ENCODE assay signal across 18 cellular contexts in the genomic region with DNA sequence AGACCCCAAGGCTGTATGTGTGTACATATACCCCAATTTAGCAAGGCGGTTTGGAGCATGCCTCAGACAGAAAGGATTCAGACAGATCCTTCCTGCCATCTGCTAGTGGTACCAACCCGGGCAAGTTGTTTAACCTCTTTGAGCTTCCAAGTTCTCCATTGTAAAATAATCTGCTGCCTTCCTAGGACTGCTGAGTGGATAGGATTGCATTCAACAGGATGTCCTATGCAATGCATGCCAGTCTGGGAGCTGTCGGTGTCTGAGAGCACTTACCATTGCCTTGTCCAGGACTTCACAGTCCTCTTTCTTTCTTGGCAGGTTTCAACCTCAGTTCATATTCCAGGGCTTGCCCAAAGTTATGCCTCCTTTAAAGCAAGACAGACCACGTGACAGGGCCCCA. TPM values are rescaled to one million over a fixed set of nuclear protein-coding genes. Genes with fewer than 3 reads are reported as not detected.
A peak's percentile ranks its signal among the peaks of the same experiment; 100 is the strongest.
DNase-seq lines count a peak whose midpoint lies in the region; ATAC-seq, FAIRE-seq and TF ChIP-seq lines count a peak whose summit lies in the region.
"Had no signal": no experiment of that assay in that cellular context is flagged by ENCODE, and none has a peak within 500 bp of the region (broad histone marks: within the 10 kb centered on the region; RNA-seq: fewer than 3 reads in every experiment).

No MANE protein-coding gene starts in this region.

- POLR2A ChIA-PET in K562 (lab: Yijun Ruan, JAX), result no interaction called here

- TF ChIP-seq CTCF in GM23338 (conservative IDR thresholded peaks at IDR 0.05; ENCODE audit: low read depth in 2 of 2), result no peak
- no peak for TF ChIP-seq CTCF in K562 (IDR thresholded peaks at IDR 0.05 in 2 of 3, conservative IDR thresholded peaks at IDR 0.05 in 1 of 3; ENCODE audit: insufficient read depth in 2 of 3, low read depth in 1 of 3, low read length in 3 of 3)
- no peak for TF ChIP-seq CTCF in heart right ventricle (IDR thresholded peaks at IDR 0.05)

- peaks cover 54% of the 10 kb centered on the region for H3K27me3 ChIP-seq in GM23338 (ENCODE audit: insufficient read depth)
- peaks cover 3 to 9% of the 10 kb centered on the region in 2 experiments; a peak in 2 of 5 replicates for H3K27me3 ChIP-seq in K562 (ENCODE audit: control insufficient read depth in 2 of 2, insufficient read depth in 2 of 2, low read length in 2 of 2)
- H3K27me3 ChIP-seq in heart right ventricle, result peaks cover 0 to 48% (median 0%) of the 10 kb centered on the region in 7 donors
- H3K27me3 ChIP-seq: ovary had no signal

- no TSS peak for BruUV-seq in K562 (replicated peaks; lab: Mats Ljungman, UMichigan)

- H3K9me3 Mint-ChIP-seq in GM23338, result peaks cover 5% of the 10 kb centered on the region; the same call in 2 of the 3 replicates
- H3K9me3 Mint-ChIP-seq: central memory CD8-positive, alpha-beta T cell; IgD-negative memory B cell; stimulated activated effector memory CD8-positive, alpha-beta T cell treated with anti-CD3 and anti-CD28 coated beads, Interleukin-12 subunit alpha, Interleukin-12 subunit beta, amount 100 ng/mL, for 72 hours had no signal

- H4K20me1 ChIP-seq in GM23338 (replicated peaks; ENCODE audit: insufficient read depth) (no peaks in the 10 kb centered on the region), K562 (replicated peaks; ENCODE audit: control insufficient read depth, insufficient read depth, low read length) (no peaks in the 10 kb centered on the region)

- no peak for TF ChIP-seq RAD21 in K562 (CRISPR knock-in tag; conservative IDR thresholded peaks at IDR 0.05 in 1 of 2, IDR thresholded peaks at IDR 0.05 in 1 of 2)

- no peaks in the 10 kb centered on the region for H3K79me2 ChIP-seq in GM23338 (replicated peaks; ENCODE audit: insufficient read depth)
- H3K79me2 ChIP-seq in K562 (ENCODE audit: control insufficient read depth, insufficient read depth, low read length), result no peaks in the 10 kb centered on the region

- peaks cover 20% of the 10 kb centered on the region for H3K4me1 Mint-ChIP-seq in GM23338
- H3K4me1 Mint-ChIP-seq: central memory CD8-positive, alpha-beta T cell; IgD-negative memory B cell had no signal

- peaks cover 5% of the 10 kb centered on the region; the same call in 1 of the 3 replicates for H3K36me3 Mint-ChIP-seq in GM23338 (ENCODE audit: low read depth)
- H3K36me3 Mint-ChIP-seq: IgD-negative memory B cell; stimulated activated effector memory CD8-positive, alpha-beta T cell treated with anti-CD3 and anti-CD28 coated beads, Interleukin-12 subunit alpha, Interleukin-12 subunit beta, amount 100 ng/mL, for 72 hours had no signal

- CTCF ChIA-PET in K562 (lab: Yijun Ruan, JAX; ENCODE audit: low intra/inter-chr PET ratio), result no interaction called here

- no peak overlapping the region for H3K9ac ChIP-seq in K562 (ENCODE audit: insufficient read depth in 1 of 2, low read depth in 2 of 2, low read length in 2 of 2)

- no peak overlapping the region for H2AFZ ChIP-seq in GM23338
- H2AFZ ChIP-seq in K562 (ENCODE audit: low read depth, low read length), result no peak overlapping the region

- H3K4me2 ChIP-seq in GM23338, result peak overlapping the region; percentile 95
- no peak overlapping the region for H3K4me2 ChIP-seq in K562 (ENCODE audit: insufficient read depth, low read length)

- TF ChIP-seq POLR2A in K562 (conservative IDR thresholded peaks at IDR 0.05), result no peak

- H3K27ac ChIP-seq in GM23338 (ENCODE audit: low read depth), result no peak overlapping the region
- no peak overlapping the region for H3K27ac ChIP-seq in K562 (ENCODE audit: extremely low read depth, low read depth, low read length)
- peak overlapping the region; percentile 3 to 97 (median 92) for H3K27ac ChIP-seq in heart right ventricle
- H3K27ac ChIP-seq: C4-2B had no signal

- H3K4me1 ChIP-seq in GM23338 (ENCODE audit: insufficient read depth) (peaks cover 27% of the 10 kb centered on the region), K562 (replicated peaks in 1 of 2; ENCODE audit: control insufficient read depth in 2 of 2, insufficient read depth in 2 of 2, low read length in 2 of 2) (no peaks in the 10 kb centered on the region), heart right ventricle (peaks cover 6 to 71% (median 53%) of the 10 kb centered on the region in 9 donors)

- H3K27ac Mint-ChIP-seq in GM23338, result no peak overlapping the region
- H3K27ac Mint-ChIP-seq: IgD-negative memory B cell; stimulated activated effector memory CD8-positive, alpha-beta T cell treated with anti-CD3 and anti-CD28 coated beads, Interleukin-12 subunit alpha, Interleukin-12 subunit beta, amount 100 ng/mL, for 72 hours had no signal

- H3K9me3 ChIP-seq in K562 (replicated peaks; ENCODE audit: control insufficient read depth, insufficient read depth, low read depth, low read length) (no peaks in the 10 kb centered on the region), heart right ventricle (no peaks in the 10 kb centered on the region)
- H3K9me3 ChIP-seq: ovary had no signal

- intact Hi-C loops in K562 (cut with micrococcal nuclease) (no loop called here), heart right ventricle (cut with DNase I) (loop anchor here in 4 of 10 donors (5.0 to 10.0 kb wide), 3 partner anchors 109 to 816 kb away; no protein-coding TSS in a partner anchor)

- H3K27me3 Mint-ChIP-seq in GM23338 (ENCODE audit: insufficient read depth, low read depth, poor library complexity), result peaks cover 37% of the 10 kb centered on the region

- H3K4me3 Mint-ChIP-seq in GM23338, result no peak overlapping the region
- H3K4me3 Mint-ChIP-seq: central memory CD8-positive, alpha-beta T cell; IgD-negative memory B cell had no signal

- no peak for TF ChIP-seq EP300 in K562 (IDR thresholded peaks at IDR 0.05; ENCODE audit: low read length)

- FAIRE-seq in K562 (lab: Jason Lieb, UNC), result no peak
- FAIRE-seq: G401.6 had no signal

- ATAC-seq in GM23338 (no peak), K562 (no peak), heart right ventricle (peak in 4 of 8 donors; percentile 15 to 18 (median 16))

- WGBS in K562 (ENCODE audit: insufficient coverage, low coverage, missing lambda C conversion rate), result 3% methylated on average over 4 of the region's 4 CpGs
- WGBS in heart right ventricle, 2 donors, result 35 to 40% methylated on average over 4 of the region's 4 CpGs

- no peaks in the 10 kb centered on the region for H3K9me2 ChIP-seq in GM23338 (ENCODE audit: insufficient read depth)

- H3K9me1 ChIP-seq in K562 (ENCODE audit: control insufficient read depth, insufficient read depth, low read length), result no peaks in the 10 kb centered on the region

- no peaks in the 10 kb centered on the region for H3F3A ChIP-seq in GM23338 (replicated peaks; ENCODE audit: low read depth)

- in situ Hi-C loops in K562 (cut with MboI), result loop anchor here (10.0 kb wide), 1 partner anchor 354 kb away; no protein-coding TSS in a partner anchor

- peak overlapping the region; percentile 78; the same call in 1 of the 2 replicates for H3K4me3 ChIP-seq in GM23338
- no peak overlapping the region for H3K4me3 ChIP-seq in K562
- H3K4me3 ChIP-seq in heart right ventricle, result peak overlapping the region in 9 of 10 donors; percentile 66 to 91 (median 83)
- H3K4me3 ChIP-seq in skeletal muscle cell (ENCODE audit: low read depth, low read length), result peak overlapping the region; percentile 74

- H3K36me3 ChIP-seq in GM23338 (ENCODE audit: insufficient read depth) (no peaks in the 10 kb centered on the region), K562 (ENCODE audit: control insufficient read depth, insufficient read depth, low read length) (no peaks in the 10 kb centered on the region), heart right ventricle (no peaks in the 10 kb centered on the region)
- H3K36me3 ChIP-seq: ovary had no signal

- DNase-seq in GM23338 (ENCODE audit: low spot score), result no peak
- no peak for DNase-seq in K562 (ENCODE audit: extremely low read depth in 1 of 4, low spot score in 3 of 4)
- no peak for DNase-seq in heart right ventricle
- no peak for DNase-seq in skeletal muscle cell (ENCODE audit: low read depth)
- DNase-seq in 8988T, result no peak
- no peak for DNase-seq in inferior parietal cortex (ENCODE audit: extremely low spot score)
- no peak for DNase-seq in central memory CD4-positive, alpha-beta T cell
- no peak for DNase-seq in OCI-M1 (lab: John Stamatoyannopoulos, UW)
- DNase-seq: activated CD4-positive, alpha-beta T cell treated with anti-CD3 and anti-CD28 coated beads, Interleukin-2, amount 50 U/mL, for 4 hours; activated effector memory CD4-positive, alpha-beta T cell treated with anti-CD3 and anti-CD28 coated beads, Interleukin-2, amount 50 U/mL, for 16 hours; kidney glomerular epithelial cell; NCI-H1694 treated with DMSO at 0.1 percent for 48 hours; ovary had no signal

TF ChIP-seq in GM23338, 12 proteins besides CTCF, POLR2A, EP300 and RAD21 (continues in another document):
- TF ChIP-seq JUNB (IDR thresholded peaks at IDR 0.05; ENCODE audit: unreplicated experiment), result no peak
- no peak for TF ChIP-seq POLR2AphosphoS5 (IDR thresholded peaks at IDR 0.05; ENCODE audit: low read depth)

TF ChIP-seq in K562, 482 proteins besides CTCF, POLR2A, EP300 and RAD21 (continues in another document):
- no peak for TF ChIP-seq ZKSCAN1 (IDR thresholded peaks at IDR 0.05; ENCODE audit: low read depth, low read length)

RNA-seq across cellular contexts. Expression of a gene that starts 2.0 kb away (rescaled TPM):
- 4.4 and 13.6 TPM in 2 replicates for total RNA-seq in GM23338 (2014; rRNA removed; shearing (Covaris generic))
- 1.2 and 1.6 TPM in 2 replicates for polyA plus RNA-seq in GM23338 (2016; fragmentation: Nextera tagmentation; extraction: Ambion mirVana)
- total RNA-seq in K562 (2011; cell fraction: chromatin; rRNA removed; ENCODE audit: low replicate concordance), result not detected in 2 replicates
- not detected in 2 replicates for total RNA-seq in K562 (2011; cell fraction: nucleolus; rRNA removed)
- not detected in 2 replicates for total RNA-seq in K562 (2011; cell fraction: nucleoplasm; rRNA removed)
- not detected in 2 replicates for total RNA-seq in K562 (2014; rRNA removed)
- total RNA-seq in K562 (2014; rRNA removed; fragmentation: Illumina TruSeq; extraction: Trizol), result not detected in 2 replicates
- total RNA-seq in K562 (2015; rRNA removed; fragmentation: Illumina TruSeq; extraction: Trizol), result not detected in 2 replicates
- total RNA-seq in K562 (2021), result not detected in 2 replicates
- polyA plus RNA-seq in K562 (2011; rRNA removed), result not detected in 2 replicates
- 0.01 TPM in 1 of 2 replicates, not detected in the other for polyA plus RNA-seq in K562 (2011; cell fraction: cytosol; rRNA removed)
- polyA plus RNA-seq in K562 (2011; cell fraction: nucleus; rRNA removed), result not detected in 2 replicates
- not detected in 2 replicates for polyA plus RNA-seq in K562 (2012)
- polyA plus RNA-seq in K562 (2014; fragmentation: Illumina TruSeq; extraction: Trizol), result not detected in 2 replicates
- polyA plus RNA-seq in K562 (2014; fragmentation: Nextera tagmentation; extraction: Ambion mirVana), result under 1 TPM in 1 of 2 experiments, not detected in 1; 0.03 TPM
- not detected in 2 replicates for polyA plus RNA-seq in K562 (2014; rRNA removed)
- polyA minus RNA-seq in K562 (2011; rRNA and poly(A)+ RNA removed), result not detected in 2 replicates
- not detected in 2 replicates for polyA minus RNA-seq in K562 (2011; cell fraction: cytosol; rRNA and poly(A)+ RNA removed)
- polyA minus RNA-seq in K562 (2011; cell fraction: nucleus; rRNA and poly(A)+ RNA removed), result not detected in 2 replicates
- total RNA-seq in heart right ventricle, result 100 to 1,000 TPM; 126 to 221 (median 173) TPM
- polyA plus RNA-seq in heart right ventricle, result 10 to 100 TPM; 15.5 to 40.9 TPM

Comparison
In these comparisons a context has a peak if more than half of its experiments do, and no peak if none do; other contexts are left out.
1. H3K27ac ChIP-seq: peak in heart right ventricle (10 of 10); none in GM23338 (single experiment) and K562 (single experiment).